In the genomic region with DNA sequence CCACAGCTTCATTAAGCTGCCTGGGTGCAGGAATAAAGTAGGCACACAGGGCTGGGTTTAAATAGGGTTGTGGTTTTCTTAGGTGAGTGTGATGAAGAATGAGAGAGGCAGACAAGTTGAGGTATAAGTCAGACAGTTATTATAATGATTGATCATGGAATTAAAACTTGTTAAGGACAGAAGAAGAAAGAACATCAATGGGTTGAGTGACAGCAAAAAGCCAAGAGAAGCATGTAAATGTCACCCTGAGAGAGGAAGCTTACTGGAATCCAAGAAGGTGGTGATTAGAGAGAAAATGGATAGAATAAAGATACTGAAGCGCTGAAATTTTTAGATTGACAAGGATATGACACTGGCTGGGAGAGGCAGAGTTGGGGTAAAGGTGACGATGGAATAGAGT, we compare ENCODE assay signal across 3 cellular contexts.
"Had no signal": no experiment of that assay in that cellular context is flagged by ENCODE, and none has a peak within 500 bp of the region (broad histone marks: within the 10 kb centered on the region; RNA-seq: fewer than 3 reads in every experiment).

No MANE protein-coding gene starts in this region.

- DNase-seq: GDM1, GF-D8 had no signal

- ATAC-seq: GM12878 had no signal

- H3K4me3 ChIP-seq: GM12878 had no signal
